ENCODE assay signal across 1 cellular context in the genomic region with DNA sequence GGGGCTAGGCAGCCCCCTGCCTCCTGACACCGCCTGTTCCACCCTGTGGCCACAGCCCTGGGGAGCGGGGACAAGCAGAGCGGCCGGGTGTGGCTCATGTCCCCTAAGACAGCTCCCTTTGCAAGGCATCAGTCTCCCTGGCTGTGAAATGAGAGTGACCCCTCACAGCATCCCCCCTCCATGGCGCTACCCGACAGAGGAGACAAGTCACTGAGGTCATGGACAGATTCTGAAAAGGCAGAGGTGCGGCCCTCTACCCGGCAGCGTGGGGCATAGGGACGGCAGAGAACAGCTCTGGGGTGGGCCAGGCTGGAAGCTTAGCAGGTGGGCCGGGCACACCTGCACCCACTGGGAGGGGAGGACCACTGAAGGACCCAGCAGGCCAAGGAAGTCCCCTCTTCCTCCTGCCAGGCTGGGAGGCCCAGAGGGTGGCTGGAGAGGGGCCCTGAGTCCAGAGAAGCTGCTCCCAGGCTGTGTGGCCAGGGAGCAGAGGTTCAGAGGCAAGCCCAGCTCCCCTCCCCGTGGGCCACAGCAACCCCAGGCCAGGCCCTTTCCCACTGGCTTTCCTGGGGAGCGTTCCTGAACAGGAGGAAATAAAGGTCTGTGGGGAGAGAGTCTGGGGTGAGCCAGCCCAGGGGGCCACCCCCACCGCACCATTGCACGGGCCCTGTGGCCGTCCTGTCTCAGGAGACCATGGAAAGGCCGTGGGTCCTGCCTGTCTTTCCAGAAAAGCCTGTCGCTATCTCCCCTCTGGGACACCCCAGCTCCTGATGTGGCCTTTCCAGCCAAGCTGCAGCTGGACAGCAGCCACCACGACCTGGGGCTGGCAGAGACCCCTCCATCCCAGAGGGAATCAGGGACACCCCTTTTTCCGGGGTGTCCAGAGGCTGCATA.
TF ChIP-seq lines count a peak whose summit lies in the region.

No MANE protein-coding gene starts in this region.

TF ChIP-seq in SK-N-SH, 30 proteins besides CTCF, POLR2A, EP300 and RAD21 (continued from another document):
- TF ChIP-seq, protein P1, sequence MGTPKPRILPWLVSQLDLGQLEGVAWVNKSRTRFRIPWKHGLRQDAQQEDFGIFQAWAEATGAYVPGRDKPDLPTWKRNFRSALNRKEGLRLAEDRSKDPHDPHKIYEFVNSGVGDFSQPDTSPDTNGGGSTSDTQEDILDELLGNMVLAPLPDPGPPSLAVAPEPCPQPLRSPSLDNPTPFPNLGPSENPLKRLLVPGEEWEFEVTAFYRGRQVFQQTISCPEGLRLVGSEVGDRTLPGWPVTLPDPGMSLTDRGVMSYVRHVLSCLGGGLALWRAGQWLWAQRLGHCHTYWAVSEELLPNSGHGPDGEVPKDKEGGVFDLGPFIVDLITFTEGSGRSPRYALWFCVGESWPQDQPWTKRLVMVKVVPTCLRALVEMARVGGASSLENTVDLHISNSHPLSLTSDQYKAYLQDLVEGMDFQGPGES (IDR thresholded peaks at IDR 0.05; ENCODE audit: low read depth, low read length), result no peak
- TF ChIP-seq POLR2AphosphoS5 (IDR thresholded peaks at IDR 0.05; ENCODE audit: low read depth, low read length) (no peak), ELF1 (IDR thresholded peaks at IDR 0.05) (no peak), GATA2 (CRISPR knock-in tag; IDR thresholded peaks at IDR 0.05) (no peak), FOXJ3 (CRISPR knock-in tag; IDR thresholded peaks at IDR 0.05) (no peak), TEAD4 (IDR thresholded peaks at IDR 0.05; ENCODE audit: borderline replicate concordance, insufficient read depth) (no peak), GABPA (IDR thresholded peaks at IDR 0.05; ENCODE audit: low read depth) (no peak), TCF12 (IDR thresholded peaks at IDR 0.05) (no peak), NFIC (IDR thresholded peaks at IDR 0.05; ENCODE audit: borderline replicate concordance) (no peak)
